ENCODE assay signal across 29 cellular contexts in the genomic region with DNA sequence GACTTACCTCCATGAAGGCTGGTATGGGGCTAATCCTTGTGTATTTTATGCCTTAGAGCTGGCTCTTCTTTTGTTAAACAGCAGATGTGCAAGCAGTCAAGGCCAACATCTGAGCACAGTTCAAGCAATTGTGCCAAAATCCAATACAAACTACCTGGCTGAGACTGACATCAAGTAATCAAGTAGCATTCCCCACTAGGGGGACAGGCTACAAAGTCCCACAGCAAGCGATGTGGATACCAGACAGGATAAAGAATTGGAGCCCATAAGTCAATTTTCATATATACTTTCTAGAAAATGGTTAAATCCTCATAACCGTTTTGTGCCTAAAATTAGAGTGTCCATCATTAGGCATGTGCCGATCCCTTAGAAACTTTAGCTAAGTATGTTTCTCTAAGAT.
"Had no signal": no experiment of that assay in that cellular context is flagged by ENCODE, and none has a peak within 500 bp of the region (broad histone marks: within the 10 kb centered on the region; RNA-seq: fewer than 3 reads in every experiment).

No MANE protein-coding gene starts in this region.

- H3K4me1 ChIP-seq: uterus had no signal

- FAIRE-seq: kidney, small intestine had no signal

- ATAC-seq: activated CD8-positive, alpha-beta T cell treated with anti-CD3 and anti-CD28 coated beads for 36 hours; activated T-helper 17 cell treated with anti-CD3 and anti-CD28 coated beads, Interleukin-2, amount 50 U/mL, for 72 hours; body of pancreas; gastroesophageal sphincter; heart left ventricle; left lobe of liver; right cardiac atrium had no signal

- H3K9me3 ChIP-seq: body of pancreas, esophagus muscularis mucosa, gastroesophageal sphincter, heart left ventricle, tibial nerve, uterus had no signal

- H3K9me3 Mint-ChIP-seq: activated B cell treated with CpG ODN at 0.5 μM for 24 hours; activated CD8-positive, alpha-beta T cell treated with anti-CD3 and anti-CD28 coated beads for 36 hours; activated naive CD8-positive, alpha-beta T cell treated with anti-CD3 and anti-CD28 coated beads for 36 hours; activated T-helper 17 cell treated with anti-CD3 and anti-CD28 coated beads, Interleukin-2, amount 50 U/mL, for 72 hours; central memory CD8-positive, alpha-beta T cell; mesothelial cell of epicardium; stimulated activated naive CD8-positive, alpha-beta T cell treated with anti-CD3 and anti-CD28 coated beads, Interleukin-15, Interleukin-2, amounts not matched to agents 100 ng/mL and 50 ng/mL, for 24 hours had no signal

- H3K27ac Mint-ChIP-seq: activated B cell treated with CpG ODN at 0.5 μM for 24 hours; activated CD4-positive, alpha-beta T cell treated with anti-CD3 and anti-CD28 coated beads, Interleukin-2, amount 10 ng/mL, durations not matched to agents 24 days and 14 days; activated CD8-positive, alpha-beta T cell treated with anti-CD3 and anti-CD28 coated beads for 36 hours; activated naive CD8-positive, alpha-beta T cell treated with anti-CD3 and anti-CD28 coated beads for 36 hours; activated T-helper 17 cell treated with anti-CD3 and anti-CD28 coated beads, Interleukin-2, amount 50 U/mL, for 72 hours; mesothelial cell of epicardium; nephron progenitor cell; stimulated activated naive CD8-positive, alpha-beta T cell treated with anti-CD3 and anti-CD28 coated beads, Interleukin-15, Interleukin-2, amounts not matched to agents 100 ng/mL and 50 ng/mL, for 24 hours had no signal

- H3K36me3 Mint-ChIP-seq: activated naive CD8-positive, alpha-beta T cell treated with anti-CD3 and anti-CD28 coated beads for 36 hours; mesothelial cell of epicardium had no signal

- H3K27me3 ChIP-seq: body of pancreas, esophagus muscularis mucosa, gastroesophageal sphincter, heart left ventricle, tibial nerve, uterus had no signal

- DNase-seq: activated B cell treated with CpG ODN at 0.5 μM for 24 hours; activated CD4-positive, alpha-beta T cell treated with anti-CD3 and anti-CD28 coated beads, Interleukin-2, amount 10 ng/mL, durations not matched to agents 24 days and 14 days; activated CD8-positive, alpha-beta T cell treated with anti-CD3 and anti-CD28 coated beads for 36 hours; activated naive CD4-positive, alpha-beta T cell; activated naive CD8-positive, alpha-beta T cell treated with anti-CD3 and anti-CD28 coated beads for 36 hours; activated T-cell treated with anti-CD3 and anti-CD28 coated beads, Interleukin-2, amount 50 U/mL, for 1 hour; amniotic stem cell; body of pancreas; cortex of kidney; effector CD4-positive, alpha-beta T cell; heart left ventricle; kidney; nephron progenitor cell; occipital lobe; posterior cingulate gyrus; right cardiac atrium; small intestine; stimulated activated CD4-positive, alpha-beta T cell treated with anti-CD3 and anti-CD28 coated beads, Interleukin-15, amount 100 ng/mL, for 24 hours; stimulated activated CD4-positive, alpha-beta T cell treated with anti-CD3 and anti-CD28 coated beads, Interleukin-2, amount 100 ng/mL, for 48 hours; uterus had no signal

- H3K27ac ChIP-seq: body of pancreas, esophagus muscularis mucosa, gastroesophageal sphincter, heart left ventricle, tibial nerve, uterus had no signal

- H3K4me1 Mint-ChIP-seq: activated B cell treated with CpG ODN at 0.5 μM for 24 hours; activated CD4-positive, alpha-beta T cell treated with anti-CD3 and anti-CD28 coated beads, Interleukin-2, amount 10 ng/mL, durations not matched to agents 24 days and 14 days; activated naive CD8-positive, alpha-beta T cell treated with anti-CD3 and anti-CD28 coated beads for 36 hours; activated T-helper 17 cell treated with anti-CD3 and anti-CD28 coated beads, Interleukin-2, amount 50 U/mL, for 72 hours; central memory CD8-positive, alpha-beta T cell had no signal

- H3K4me3 Mint-ChIP-seq: activated B cell treated with CpG ODN at 0.5 μM for 24 hours; activated CD4-positive, alpha-beta T cell treated with anti-CD3 and anti-CD28 coated beads, Interleukin-2, amount 10 ng/mL, durations not matched to agents 24 days and 14 days; activated CD8-positive, alpha-beta T cell treated with anti-CD3 and anti-CD28 coated beads for 36 hours; activated naive CD8-positive, alpha-beta T cell treated with anti-CD3 and anti-CD28 coated beads for 36 hours; activated T-helper 17 cell treated with anti-CD3 and anti-CD28 coated beads, Interleukin-2, amount 50 U/mL, for 72 hours; central memory CD8-positive, alpha-beta T cell; mesothelial cell of epicardium; nephron progenitor cell; stimulated activated naive CD8-positive, alpha-beta T cell treated with anti-CD3 and anti-CD28 coated beads, Interleukin-15, Interleukin-2, amounts not matched to agents 100 ng/mL and 50 ng/mL, for 24 hours had no signal

- H3K36me3 ChIP-seq: esophagus muscularis mucosa, gastroesophageal sphincter, heart left ventricle, tibial nerve, uterus had no signal

- H3K27me3 Mint-ChIP-seq: activated B cell treated with CpG ODN at 0.5 μM for 24 hours; activated CD4-positive, alpha-beta T cell treated with anti-CD3 and anti-CD28 coated beads, Interleukin-2, amount 10 ng/mL, durations not matched to agents 24 days and 14 days; activated naive CD8-positive, alpha-beta T cell treated with anti-CD3 and anti-CD28 coated beads for 36 hours; stimulated activated naive CD8-positive, alpha-beta T cell treated with anti-CD3 and anti-CD28 coated beads, Interleukin-15, Interleukin-2, amounts not matched to agents 100 ng/mL and 50 ng/mL, for 24 hours had no signal

- H3K4me3 ChIP-seq: body of pancreas, esophagus muscularis mucosa, gastroesophageal sphincter, heart left ventricle, lung, tibial nerve, uterus had no signal
